19 cellular contexts compared by ENCODE assay signal in genomic region chr5:83029-83428, GRCh38. TPM values are rescaled to one million over a fixed set of nuclear protein-coding genes. Genes with fewer than 3 reads are reported as not detected.
DNase-seq lines count a peak whose midpoint lies in the region; ATAC-seq and TF ChIP-seq lines count a peak whose summit lies in the region.
"Had no signal": no experiment of that assay in that cellular context is flagged by ENCODE, and none has a peak within 500 bp of the region (broad histone marks: within the 10 kb centered on the region; RNA-seq: fewer than 3 reads in every experiment).

No MANE protein-coding gene starts in this region.

- no peak overlapping the region for H2BK5ac ChIP-seq in IMR-90 (ENCODE audit: low read depth, low read length, poor library complexity, severe bottlenecking)

- CTCF ChIA-PET in IMR-90 (lab: Yijun Ruan, JAX), result no interaction called here

- H3K4ac ChIP-seq in IMR-90 (ENCODE audit: low read depth, low read length), result no peak overlapping the region

- ATAC-seq in IMR-90 (ENCODE audit: low read depth) (no peak), HG03521 (IDR thresholded peaks at IDR 0.05; ENCODE audit: unreplicated experiment) (no peak), GM19467 (IDR thresholded peaks at IDR 0.05; ENCODE audit: unreplicated experiment) (no peak)
- ATAC-seq in activated CD4-positive, CD25-positive, alpha-beta regulatory T cell treated with anti-CD3 and anti-CD28 coated beads, Interleukin-2, amount 50 U/mL, for 24 hours, result no peak
- ATAC-seq: HCT116, Right ventricle myocardium inferior had no signal

- H4K8ac ChIP-seq in IMR-90 (ENCODE audit: low read depth in 2 of 2, low read length in 2 of 2), result no peak overlapping the region

- H3K9me3 Mint-ChIP-seq in endodermal cell, result no peaks in the 10 kb centered on the region
- H3K9me3 Mint-ChIP-seq in osteocyte (ENCODE audit: unreplicated experiment), result no peaks in the 10 kb centered on the region

- H3K36me3 ChIP-seq in IMR-90 (ENCODE audit: control insufficient read depth, insufficient read depth, low read length) (no peaks in the 10 kb centered on the region), endodermal cell (ENCODE audit: control insufficient read depth, insufficient read depth, low read length) (no peaks in the 10 kb centered on the region)
- H3K36me3 ChIP-seq: Peyer's patch had no signal

- H3K4me1 ChIP-seq in IMR-90 (ENCODE audit: control insufficient read depth, insufficient read depth, low read length) (peaks cover 6% of the 10 kb centered on the region; the same call in 1 of the 2 replicates), endodermal cell (ENCODE audit: control insufficient read depth, insufficient read depth, low read length) (peaks cover 9% of the 10 kb centered on the region)
- H3K4me1 ChIP-seq: Peyer's patch had no signal

- H2BK120ac ChIP-seq in IMR-90 (ENCODE audit: low read depth, low read length), result no peak overlapping the region

- H4K91ac ChIP-seq in IMR-90 (ENCODE audit: insufficient read depth, low read depth, low read length), result no peak overlapping the region

- peak overlapping the region; percentile 49 for H3K27ac Mint-ChIP-seq in endodermal cell
- peak overlapping the region; percentile 48 for H3K27ac Mint-ChIP-seq in osteocyte (ENCODE audit: unreplicated experiment)

- BruUV-seq in IMR-90 (replicated peaks; lab: Mats Ljungman, UMichigan), result no TSS peak

- WGBS in IMR-90 (ENCODE audit: extremely low coverage in 2 of 2, insufficient read length in 1 of 2), 2 experiments, result 83% methylated on average over 4 of the region's 13 CpGs; no CpG with 5 or more reads in 1 of the 2 experiments
- WGBS in endodermal cell (ENCODE audit: insufficient coverage in 1 of 2, insufficient read length in 1 of 2), 2 experiments, result 85% methylated on average over 4 of the region's 13 CpGs; no CpG with 5 or more reads in 1 of the 2 experiments

- no peak for TF ChIP-seq POLR2A in IMR-90 (IDR thresholded peaks at IDR 0.05; ENCODE audit: low read depth, low read length)

- peaks cover 57% of the 10 kb centered on the region for H3K27me3 Mint-ChIP-seq in endodermal cell (ENCODE audit: insufficient read depth)
- peaks cover 35% of the 10 kb centered on the region for H3K27me3 Mint-ChIP-seq in osteocyte (ENCODE audit: unreplicated experiment)

- in situ Hi-C loops in GM13977 (cut with MboI; ENCODE audit: low pct_unique_long_range_greater_than_20kb, low sequenced_read_pairs, unreplicated experiment), result no loop called here
- in situ Hi-C loops in IMR-90 (cut with MboI; ENCODE audit: low sequenced_read_pairs), result no loop called here

- DNase-seq in GM13977 (ENCODE audit: low spot score), result peak; percentile 24
- DNase-seq in IMR-90, result no peak
- no peak for DNase-seq in endodermal cell
- peak; percentile 44 for DNase-seq in osteocyte (ENCODE audit: extremely low spot score, unreplicated experiment)
- DNase-seq: COR-L47, EL, KBM-7, NCI-H1417 treated with DMSO at 0.1 percent for 48 hours, NCI-H1930, NCI-H2171, NCI-H446, NCI-H82, Peyer's patch had no signal

- no peak overlapping the region for H2AK9ac ChIP-seq in IMR-90 (replicated peaks; ENCODE audit: low read depth, low read length, poor library complexity)

- H2AFZ ChIP-seq in IMR-90 (replicated peaks; ENCODE audit: low read length, poor library complexity), result peak overlapping the region; percentile 43

- no peaks in the 10 kb centered on the region for H3K79me1 ChIP-seq in IMR-90 (ENCODE audit: low read depth in 1 of 2, low read length in 2 of 2)

- H3K23ac ChIP-seq in IMR-90 (ENCODE audit: low read depth, low read length), result no peak overlapping the region

- H4K20me1 ChIP-seq in IMR-90 (ENCODE audit: insufficient read depth, low read length), result no peaks in the 10 kb centered on the region

- TF ChIP-seq CTCF in GM13977 (IDR thresholded peaks at IDR 0.05; ENCODE audit: extremely low read depth, insufficient read depth, missing control alignments), result no peak
- no peak for TF ChIP-seq CTCF in IMR-90 (conservative IDR thresholded peaks at IDR 0.05; ENCODE audit: low read depth, low read length)
- no peak for TF ChIP-seq CTCF in endodermal cell (conservative IDR thresholded peaks at IDR 0.05)
- TF ChIP-seq CTCF in osteocyte (IDR thresholded peaks at IDR 0.05), result no peak

- H2BK20ac ChIP-seq in IMR-90 (ENCODE audit: low read depth, low read length), result peak overlapping the region; percentile 53; the same call in 1 of the 2 replicates

- H3K9me3 ChIP-seq in IMR-90 (ENCODE audit: control insufficient read depth, insufficient read depth, low read length) (no peaks in the 10 kb centered on the region), endodermal cell (ENCODE audit: control insufficient read depth, low read length) (no peaks in the 10 kb centered on the region)
- H3K9me3 ChIP-seq: Peyer's patch had no signal

- H3K9me1 ChIP-seq in IMR-90 (ENCODE audit: insufficient read depth, low read length), result no peaks in the 10 kb centered on the region; the same call in 1 of the 2 replicates

- H2AK5ac ChIP-seq in IMR-90 (ENCODE audit: low read depth, low read length), result no peak overlapping the region

- POLR2A ChIA-PET in IMR-90 (lab: Charles Lee; ENCODE audit: unreplicated experiment), result no interaction called here

- H3K27me3 ChIP-seq in IMR-90 (ENCODE audit: control insufficient read depth, insufficient read depth, low read length) (peaks cover 40% of the 10 kb centered on the region), endodermal cell (ENCODE audit: control insufficient read depth, insufficient read depth, low read length, poor library complexity, severe bottlenecking) (peaks cover 25% of the 10 kb centered on the region)
- H3K27me3 ChIP-seq: Peyer's patch had no signal

- intact Hi-C loops in IMR-90 (cut with micrococcal nuclease), result no loop called here

- H2BK15ac ChIP-seq in IMR-90 (ENCODE audit: low read depth, low read length), result no peak overlapping the region

- H3K9ac ChIP-seq in IMR-90 (ENCODE audit: low read depth, low read length) (no peak overlapping the region), endodermal cell (ENCODE audit: extremely low read depth, low read length, poor library complexity, severe bottlenecking) (no peak overlapping the region)

- H3K27ac ChIP-seq in IMR-90 (ENCODE audit: insufficient read depth, low read length) (no peak overlapping the region), endodermal cell (ENCODE audit: low read depth, low read length) (no peak overlapping the region)
- H3K27ac ChIP-seq: Peyer's patch, SK-N-MC had no signal

- H3K4me1 Mint-ChIP-seq in endodermal cell, result peaks cover 18% of the 10 kb centered on the region
- H3K4me1 Mint-ChIP-seq in osteocyte (ENCODE audit: unreplicated experiment), result peaks cover 36% of the 10 kb centered on the region

- H3K4me3 ChIP-seq in IMR-90 (ENCODE audit: insufficient read depth, low read depth, low read length), result no peak overlapping the region
- H3K4me3 ChIP-seq in endodermal cell (ENCODE audit: low read length), result no peak overlapping the region
- H3K4me3 ChIP-seq: Peyer's patch, SK-N-MC had no signal

- no peak overlapping the region for H4K5ac ChIP-seq in IMR-90 (ENCODE audit: low read depth, low read length)

- TF ChIP-seq RAD21 in IMR-90 (IDR thresholded peaks at IDR 0.05; ENCODE audit: low read length), result no peak

- no peak overlapping the region for H3K18ac ChIP-seq in IMR-90 (ENCODE audit: low read depth, low read length)

- H3K4me3 Mint-ChIP-seq in endodermal cell, result no peak overlapping the region
- H3K4me3 Mint-ChIP-seq in osteocyte (ENCODE audit: unreplicated experiment), result peak overlapping the region; percentile 52

- dilution Hi-C loops in IMR-90 (cut with HindIII; ENCODE audit: low sequenced_read_pairs, unreplicated experiment), result no loop called here

- H3K56ac ChIP-seq in IMR-90 (ENCODE audit: extremely low read depth, insufficient read depth, low read length), result no peak overlapping the region

- H3K14ac ChIP-seq in IMR-90 (replicated peaks; ENCODE audit: low read depth, low read length), result no peak overlapping the region

- H3K4me2 ChIP-seq in IMR-90 (ENCODE audit: low read depth, low read length), result no peak overlapping the region

- H3K36me3 Mint-ChIP-seq in endodermal cell (ENCODE audit: low read depth) (no peaks in the 10 kb centered on the region), osteocyte (ENCODE audit: unreplicated experiment) (peaks cover 2% of the 10 kb centered on the region)

TF ChIP-seq in IMR-90, 13 proteins besides CTCF, POLR2A, EP300 and RAD21:
- TF ChIP-seq CEBPB (IDR thresholded peaks at IDR 0.05; ENCODE audit: low read depth, low read length) (no peak), RCOR1 (IDR thresholded peaks at IDR 0.05; ENCODE audit: insufficient replicate concordance, low read length) (no peak), NFE2L2 (IDR thresholded peaks at IDR 0.05; ENCODE audit: low read depth, low read length) (no peak), CHD1 (IDR thresholded peaks at IDR 0.05; ENCODE audit: low read depth, low read length) (no peak), RFX5 (IDR thresholded peaks at IDR 0.05; ENCODE audit: low read depth, low read length) (no peak)
TF ChIP-seq in IMR-90: peak in this region for 0.

RNA-seq across cellular contexts. Expression of gene PLEKHG4B, which starts 8.9 kb away (rescaled TPM):
- total RNA-seq in IMR-90 (2012; rRNA removed), result 1.1 TPM in 2 replicates
- polyA plus RNA-seq in IMR-90 (2012; rRNA removed), result 1.1 and 1.4 TPM in 2 replicates
- polyA plus RNA-seq in IMR-90 (2012; cell fraction: cytosol; rRNA removed), result 0.82 and 0.98 TPM in 2 replicates
- polyA plus RNA-seq in IMR-90 (2012; cell fraction: nucleus; rRNA removed; ENCODE audit: low replicate concordance), result 3.8 and 5.2 TPM in 2 replicates
- total RNA-seq in endodermal cell, result 10 to 100 TPM; 16.3 to 22.8 TPM
- polyA plus RNA-seq in endodermal cell (2013, experiment 1 of 2), result 20.9 TPM
- polyA plus RNA-seq in endodermal cell (2013, experiment 2 of 2), result 19.5 TPM
- total RNA-seq in osteocyte, result 3.8 and 4.5 TPM in 2 replicates
- total RNA-seq: Right ventricle myocardium inferior had no signal

Comparison
In these comparisons a context has a peak if more than half of its experiments do, and no peak if none do; other contexts are left out.
1. DNase-seq: peak in GM13977 (single experiment) and osteocyte (single experiment); none in IMR-90 (single experiment) and endodermal cell (single experiment).